6 cellular contexts compared by ENCODE assay signal in the genomic region with DNA sequence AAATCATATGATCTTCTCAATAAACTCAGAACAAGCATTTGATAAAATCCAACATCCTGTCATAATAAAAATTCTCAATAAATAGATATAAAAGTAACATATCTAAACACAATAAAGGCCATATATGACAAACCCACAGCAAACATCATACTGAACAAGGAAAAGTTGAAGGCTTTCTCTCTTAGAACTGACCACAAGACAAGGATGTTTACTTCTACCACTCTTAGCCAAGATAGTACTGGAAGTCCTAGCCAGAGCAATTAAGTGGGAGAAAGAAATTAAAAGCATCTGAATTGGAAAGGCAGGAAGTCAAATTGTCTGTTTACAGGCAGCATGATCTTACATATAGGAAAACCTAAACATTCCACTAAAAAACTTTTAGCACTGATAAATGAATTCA.
"Had no signal": no experiment of that assay in that cellular context is flagged by ENCODE, and none has a peak within 500 bp of the region (broad histone marks: within the 10 kb centered on the region; RNA-seq: fewer than 3 reads in every experiment).

No MANE protein-coding gene starts in this region.

- ATAC-seq: HepG2 had no signal

- H3K9ac ChIP-seq: GM23248 had no signal

- DNase-seq: GM23248, GOT3, H9, HCEC 1CT, KBM-7 had no signal

- H3K4me3 ChIP-seq: GM23248 had no signal

- H2AFZ ChIP-seq: GM23248 had no signal

- H3K27ac ChIP-seq: GM23248 had no signal
